Comparison of ENCODE assay signal across 8 cellular contexts in genomic region chr9:136488247-136489214, GRCh38. TPM values are rescaled to one million over a fixed set of nuclear protein-coding genes. Genes with fewer than 3 reads are reported as not detected.
DNase-seq lines count a peak whose midpoint lies in the region; ATAC-seq, FAIRE-seq and TF ChIP-seq lines count a peak whose summit lies in the region.

No MANE protein-coding gene starts in this region.

- no peak overlapping the region for H2AFZ ChIP-seq in hepatocyte

- no peaks in the 10 kb centered on the region for H4K20me1 ChIP-seq in hepatocyte (ENCODE audit: insufficient read depth, poor library complexity, severe bottlenecking)

- no peak for FAIRE-seq in D721Med (lab: Jason Lieb, UNC)

- no peak for TF ChIP-seq POLR2A in spleen (IDR thresholded peaks at IDR 0.05)

- H3K4me1 ChIP-seq in hepatocyte (ENCODE audit: insufficient read depth), result no peaks in the 10 kb centered on the region
- peaks cover 25 to 65% (median 52%) of the 10 kb centered on the region in 6 donors for H3K4me1 ChIP-seq in spleen

- H3K4me2 ChIP-seq in hepatocyte, result no peak overlapping the region

- TF ChIP-seq CTCF in D721Med (IDR thresholded peaks at IDR 0.05; ENCODE audit: insufficient read depth, missing control alignments), result peak; percentile 88
- peak; percentile 96 for TF ChIP-seq CTCF in LNCaP clone FGC (IDR thresholded peaks at IDR 0.05; ENCODE audit: control insufficient read depth, extremely low read depth, insufficient read depth)
- peak; percentile 97 for TF ChIP-seq CTCF in hepatocyte (IDR thresholded peaks at IDR 0.05; ENCODE audit: poor library complexity)
- TF ChIP-seq CTCF in spleen (IDR thresholded peaks at IDR 0.05 in 8 of 11, conservative IDR thresholded peaks at IDR 0.05 in 3 of 11), result peak; percentile 97 to 99 (median 98)

- ATAC-seq in HG03342 (IDR thresholded peaks at IDR 0.05; ENCODE audit: unreplicated experiment) (no peak), GM19035 (IDR thresholded peaks at IDR 0.05; ENCODE audit: unreplicated experiment) (no peak)

- intact Hi-C loops in spleen (cut with DNase I; ENCODE audit: low total_unique reads), result loop anchor here (2.0 to 10.0 kb wide), 2 partner anchors 46 to 142 kb away; no protein-coding TSS in a partner anchor

- DNase-seq in D721Med (ENCODE audit: insufficient read length, low spot score) (no peak), LNCaP clone FGC (ENCODE audit: low read depth) (peak; percentile 26), T-helper 9 cell (peak; percentile 75), amygdala (lab: John Stamatoyannopoulos, UW) (peak in 34 of 56 donors; percentile 10 to 76 (median 34)), hepatocyte (ENCODE audit: low spot score) (peak; percentile 82), spleen (peak; percentile 94)

- H3K27ac ChIP-seq in hepatocyte (no peak overlapping the region), spleen (peak overlapping the region in 7 of 8 donors; percentile 2 to 59 (median 44))

- H3K4me3 ChIP-seq in LNCaP clone FGC (ENCODE audit: low read depth, low read length) (no peak overlapping the region), hepatocyte (no peak overlapping the region), spleen (no peak overlapping the region)

- no peaks in the 10 kb centered on the region for H3K79me2 ChIP-seq in hepatocyte

- H3K9me3 ChIP-seq in hepatocyte (ENCODE audit: low read depth), result no peaks in the 10 kb centered on the region
- no peaks in the 10 kb centered on the region for H3K9me3 ChIP-seq in spleen

- no peaks in the 10 kb centered on the region for H3K9me2 ChIP-seq in hepatocyte (replicated peaks; ENCODE audit: insufficient read depth)

- H3K27me3 ChIP-seq in hepatocyte (no peaks in the 10 kb centered on the region), spleen (replicated peaks in 1 of 7) (no peaks in the 10 kb centered on the region)

- WGBS in hepatocyte (ENCODE audit: low lambda C conversion rate, missing lambda C conversion rate), result 41% methylated on average over 22 of the region's 22 CpGs
- 25 to 37% (median 28%) methylated on average over 22 of the region's 22 CpGs for WGBS in spleen, 5 donors

- H3K36me3 ChIP-seq in hepatocyte (replicated peaks; ENCODE audit: insufficient read depth, low read depth), result no peaks in the 10 kb centered on the region
- no peaks in the 10 kb centered on the region for H3K36me3 ChIP-seq in spleen

RNA-seq across cellular contexts. Expression of gene SEC16A, which starts 5.7 kb away (rescaled TPM):
- total RNA-seq in hepatocyte (22.5 and 42.7 TPM in 2 replicates), spleen (10 to 100 TPM; 74.6 to 92.1 (median 87.8) TPM)
- polyA plus RNA-seq in hepatocyte (42.0 and 45.4 TPM in 2 replicates), spleen (10 to 100 TPM; 35.0 to 58.9 (median 52.6) TPM)

RNA-seq across cellular contexts. Expression of gene INPP5E, which starts 48.9 kb away (rescaled TPM):
- total RNA-seq in hepatocyte (5.3 and 6.0 TPM in 2 replicates), spleen (10 to 100 TPM; 13.1 to 25.3 (median 18.7) TPM)
- polyA plus RNA-seq in hepatocyte (7.1 and 12.9 TPM in 2 replicates), spleen (10 to 100 TPM in 2 of 3 donors, 1 to 10 TPM in 1; 7.8 to 20.3 (median 15.7) TPM)

RNA-seq across cellular contexts. Expression of gene NOTCH1, which starts 57.3 kb away (rescaled TPM):
- total RNA-seq in hepatocyte, result 4.3 and 6.5 TPM in 2 replicates
- polyA plus RNA-seq in hepatocyte, result 5.3 and 8.3 TPM in 2 replicates
- 100 to 1,000 TPM in 4 of 7 donors, 10 to 100 TPM in 3; 88.6 to 140 (median 117) TPM for total RNA-seq in spleen
- 10 to 100 TPM in 1 of 3 donors, 1 to 10 TPM in 2; 4.9 to 27.2 (median 8.3) TPM for polyA plus RNA-seq in spleen

Comparison
In these comparisons a context has a peak if more than half of its experiments do, and no peak if none do; other contexts are left out.
1. RNA of gene NOTCH1, which starts 57.3 kb away (total RNA-seq): 88.6 to 140 TPM in spleen; 4.3 to 6.5 TPM in hepatocyte; every median in the first group is over 10 times any median in the second.
2. Peak in every context shown above with its lines, with median percentiles within 50 percentile points of each other: CTCF ChIP-seq.